Comparison of ENCODE assay signal across 25 cellular contexts in genomic region chr4:150886597-150886996, GRCh38.
DNase-seq lines count a peak whose midpoint lies in the region; ATAC-seq and TF ChIP-seq lines count a peak whose summit lies in the region.
"Had no signal": no experiment of that assay in that cellular context is flagged by ENCODE, and none has a peak within 500 bp of the region (broad histone marks: within the 10 kb centered on the region; RNA-seq: fewer than 3 reads in every experiment).

No MANE protein-coding gene starts in this region.

- H3K9me2 ChIP-seq in GM23248 (ENCODE audit: insufficient read depth): no peaks in the 10 kb centered on the region

- no peak overlapping the region for H4K8ac ChIP-seq in mesenchymal stem cell (ENCODE audit: low read length)

- no peak overlapping the region for H3K18ac ChIP-seq in mesenchymal stem cell (ENCODE audit: low read depth in 1 of 2, low read length in 2 of 2)

- no peak overlapping the region for H2AK5ac ChIP-seq in mesenchymal stem cell (ENCODE audit: low read length, severe bottlenecking)

- H3K36me3 ChIP-seq in GM23248 (ENCODE audit: low read depth): no peaks in the 10 kb centered on the region
- H3K36me3 ChIP-seq in mesenchymal stem cell (ENCODE audit: control insufficient read depth in 1 of 2, insufficient read depth in 2 of 2, low read depth in 1 of 2, low read length in 2 of 2): no peaks in the 10 kb centered on the region
- H3K36me3 ChIP-seq: adrenal gland, neutrophil had no signal

- H2BK15ac ChIP-seq in mesenchymal stem cell (ENCODE audit: low read depth, poor library complexity, severe bottlenecking): no peak overlapping the region

- 75 to 86% methylated on average over 1 of the region's 1 CpG for WGBS in GM23248 (ENCODE audit: low coverage in 1 of 2, low lambda C conversion rate in 2 of 2, missing lambda C conversion rate in 2 of 2), 2 experiments
- 100% methylated on average over 1 of the region's 1 CpG for WGBS in mesenchymal stem cell

- no peaks in the 10 kb centered on the region for H3K9me3 Mint-ChIP-seq in glutamatergic neuron (ENCODE audit: unreplicated experiment)

- H3K23ac ChIP-seq in mesenchymal stem cell (ENCODE audit: low read length in 2 of 2): no peak overlapping the region

- H3K4me2 ChIP-seq in GM23248 (ENCODE audit: unreplicated experiment) (no peak overlapping the region), mesenchymal stem cell (ENCODE audit: low read length, poor library complexity, severe bottlenecking) (no peak overlapping the region)

- H3K4me1 ChIP-seq in GM23248 (ENCODE audit: insufficient read depth) (0 out of 2 replicates have a peak, but pooled peaks cover 5% of the 10 kb centered on the region), mesenchymal stem cell (ENCODE audit: control insufficient read depth, insufficient read depth, low read depth, low read length) (peaks cover 4% of the 10 kb centered on the region)
- H3K4me1 ChIP-seq: gastroesophageal sphincter, lower lobe of right lung, testis had no signal

- no peak overlapping the region for H3K4me3 Mint-ChIP-seq in glutamatergic neuron (ENCODE audit: unreplicated experiment)
- H3K4me3 Mint-ChIP-seq: stimulated activated naive B cell treated with anti-CD40 and anti-IgM and Interleukin-4, amounts not matched to agents 10 μg/mL and 1 μg/mL and 100 μg/mL, for 72 hours had no signal

- H3K14ac ChIP-seq in mesenchymal stem cell (ENCODE audit: low read length in 2 of 2): no peak overlapping the region

- H3K79me1 ChIP-seq in mesenchymal stem cell (replicated peaks; ENCODE audit: low read length, poor library complexity, severe bottlenecking): peaks cover 4% of the 10 kb centered on the region

- no peak overlapping the region for H3K27ac Mint-ChIP-seq in glutamatergic neuron (ENCODE audit: unreplicated experiment)
- H3K27ac Mint-ChIP-seq: stimulated activated naive B cell treated with anti-CD40 and anti-IgM and Interleukin-4, amounts not matched to agents 10 μg/mL and 1 μg/mL and 100 μg/mL, for 72 hours had no signal

- TF ChIP-seq CTCF in choroid plexus epithelial cell (conservative IDR thresholded peaks at IDR 0.05; ENCODE audit: low read depth, low read length) (no peak), glutamatergic neuron (IDR thresholded peaks at IDR 0.05; ENCODE audit: partially characterized antibody, unreplicated experiment) (no peak)

- H3K27ac ChIP-seq in GM23248 (no peak overlapping the region), mesenchymal stem cell (ENCODE audit: low read length, poor library complexity, severe bottlenecking) (no peak overlapping the region)
- H3K27ac ChIP-seq: adrenal gland, gastroesophageal sphincter, lower lobe of right lung, neutrophil, SK-N-MC, testis, WERI-Rb-1 had no signal

- H2BK5ac ChIP-seq in mesenchymal stem cell (ENCODE audit: low read depth, low read length, poor library complexity, severe bottlenecking): no peak overlapping the region

- ATAC-seq in GM21515 (IDR thresholded peaks at IDR 0.05; ENCODE audit: unreplicated experiment): no peak
- ATAC-seq in GM21825 (IDR thresholded peaks at IDR 0.05; ENCODE audit: unreplicated experiment): no peak
- ATAC-seq: gastroesophageal sphincter; lower lobe of right lung; stimulated activated naive B cell treated with anti-CD40 and anti-IgM and Interleukin-4, amounts not matched to agents 10 μg/mL and 1 μg/mL and 100 μg/mL, for 72 hours had no signal

- no peak overlapping the region for H2BK12ac ChIP-seq in mesenchymal stem cell (ENCODE audit: low read length in 2 of 2)

- no peak overlapping the region for H2BK120ac ChIP-seq in mesenchymal stem cell (ENCODE audit: low read depth, low read length)

- H3K4ac ChIP-seq in mesenchymal stem cell (ENCODE audit: low read depth in 1 of 2, low read length in 2 of 2): no peak overlapping the region

- H3K27me3 ChIP-seq in GM23248 (replicated peaks; ENCODE audit: insufficient read depth) (no peaks in the 10 kb centered on the region), mesenchymal stem cell (ENCODE audit: control insufficient read depth in 1 of 2, insufficient read depth in 1 of 2, low read length in 2 of 2) (no peaks in the 10 kb centered on the region)
- H3K27me3 ChIP-seq: adrenal gland, gastroesophageal sphincter, neutrophil, testis had no signal

- H3K4me1 Mint-ChIP-seq in glutamatergic neuron (ENCODE audit: low read depth, unreplicated experiment): no peaks in the 10 kb centered on the region

- no peaks in the 10 kb centered on the region for H4K20me1 ChIP-seq in GM23248 (ENCODE audit: insufficient read depth)

- H3K4me3 ChIP-seq in GM23248 (no peak overlapping the region), choroid plexus epithelial cell (ENCODE audit: low read depth, low read length) (no peak overlapping the region), mesenchymal stem cell (ENCODE audit: insufficient read depth in 1 of 2, low read depth in 1 of 2, low read length in 2 of 2) (no peak overlapping the region)
- H3K4me3 ChIP-seq: adrenal gland, gastroesophageal sphincter, lower lobe of right lung, SK-N-MC, testis had no signal

- H3K9ac ChIP-seq in GM23248: no peak overlapping the region
- no peak overlapping the region for H3K9ac ChIP-seq in mesenchymal stem cell (ENCODE audit: low read length)

- no peak overlapping the region for H2AFZ ChIP-seq in GM23248
- H2AFZ ChIP-seq in mesenchymal stem cell (ENCODE audit: low read depth, low read length): no peak overlapping the region

- no peaks in the 10 kb centered on the region for H3K27me3 Mint-ChIP-seq in glutamatergic neuron (ENCODE audit: unreplicated experiment)
- H3K27me3 Mint-ChIP-seq: stimulated activated naive B cell treated with anti-CD40 and anti-IgM and Interleukin-4, amounts not matched to agents 10 μg/mL and 1 μg/mL and 100 μg/mL, for 72 hours had no signal

- in situ Hi-C loops in Caki2 (cut with HindIII; ENCODE audit: low pct_unique_long_range_greater_than_20kb, low sequenced_read_pairs) (no loop called here), GM23248 (cut with MboI) (no loop called here)

- no peaks in the 10 kb centered on the region for H3K9me3 ChIP-seq in GM23248 (ENCODE audit: low read depth)
- no peaks in the 10 kb centered on the region for H3K9me3 ChIP-seq in mesenchymal stem cell (ENCODE audit: control insufficient read depth, low read length)
- H3K9me3 ChIP-seq: gastroesophageal sphincter, lower lobe of right lung, neutrophil, testis had no signal

- H3K36me3 Mint-ChIP-seq in glutamatergic neuron (ENCODE audit: unreplicated experiment): no peaks in the 10 kb centered on the region

- no peaks in the 10 kb centered on the region; the same call in 1 of the 2 replicates for H3F3A ChIP-seq in GM23248 (ENCODE audit: insufficient read depth)

- DNase-seq in Caki2 (ENCODE audit: low read depth) (peak; percentile 3), GM23248 (peak; percentile 24), choroid plexus epithelial cell (ENCODE audit: low read depth) (peak; percentile 34), mesenchymal stem cell (peak; percentile 24), glutamatergic neuron (no peak)
- DNase-seq: activated CD4-positive, alpha-beta T cell treated with anti-CD3 and anti-CD28 coated beads, Interleukin-2, amount 50 U/mL, for 4 hours; activated gamma-delta T cell; adrenal gland; DMS79 treated with DMSO at 0.1 percent for 48 hours; Karpas-422; kidney; lower lobe of right lung; NCI-H187; NCI-H748 treated with DMSO at 0.1 percent for 48 hours; RPMI8226; stimulated activated CD4-positive, alpha-beta T cell treated with anti-CD3 and anti-CD28 coated beads, Interleukin-2, amount 100 ng/mL, for 48 hours; stimulated activated naive B cell treated with anti-CD40 and anti-IgM and Interleukin-4, amounts not matched to agents 10 μg/mL and 1 μg/mL and 100 μg/mL, for 72 hours; T-helper 2 cell; testis; WERI-Rb-1 had no signal

- H3K79me2 ChIP-seq in GM23248 (ENCODE audit: insufficient read depth): no peaks in the 10 kb centered on the region

- H4K91ac ChIP-seq in mesenchymal stem cell (ENCODE audit: low read length): no peak overlapping the region
